In the genomic region with DNA sequence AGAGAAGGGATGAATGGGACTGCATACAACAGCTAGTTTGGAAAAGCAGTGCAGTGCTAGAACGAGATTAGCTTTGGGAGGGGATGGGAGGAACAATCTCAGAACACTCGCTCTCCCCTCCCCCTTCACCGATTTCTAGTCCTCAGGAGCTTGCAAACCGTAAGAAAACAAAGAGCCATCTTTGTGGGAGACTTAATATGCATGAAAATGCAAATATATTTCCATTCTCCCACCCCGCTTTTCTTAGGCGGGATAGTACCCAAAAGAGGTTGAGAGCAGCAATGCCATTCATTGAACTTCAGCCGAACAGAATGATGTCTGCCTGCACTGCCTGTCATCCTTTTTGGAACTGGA, we compare ENCODE assay signal across 8 cellular contexts. TPM values are rescaled to one million over a fixed set of nuclear protein-coding genes. Genes with fewer than 3 reads are reported as not detected.
DNase-seq lines count a peak whose midpoint lies in the region; ATAC-seq and TF ChIP-seq lines count a peak whose summit lies in the region.

No MANE protein-coding gene starts in this region.

- H3K4me3 ChIP-seq in right cardiac atrium (ENCODE audit: low read length) (peak overlapping the region; percentile 89), spleen (peak overlapping the region; percentile 87 to 97 (median 91))

- H3K27ac ChIP-seq in right cardiac atrium (ENCODE audit: low read length), result no peak overlapping the region
- peak overlapping the region in 6 of 8 donors; percentile 27 to 87 (median 80) for H3K27ac ChIP-seq in spleen

- H3K4me1 ChIP-seq in right cardiac atrium (ENCODE audit: control insufficient read depth, insufficient read depth, low read length) (no peaks in the 10 kb centered on the region), spleen (peaks cover 15 to 49% (median 30%) of the 10 kb centered on the region in 6 donors)

- no peaks in the 10 kb centered on the region for H3K9me3 Mint-ChIP-seq in T-cell

- peak overlapping the region; percentile 30 to 36 for H3K27ac Mint-ChIP-seq in T-cell

- CTCF ChIA-PET in T-cell (lab: Charles Lee), result no interaction called here
- CTCF ChIA-PET in HEK293T (lab: Yijun Ruan, JAX), result no interaction called here

- peaks cover 0 to 33% (median 19%) of the 10 kb centered on the region in 6 donors for H3K36me3 ChIP-seq in spleen

- H3K4me1 Mint-ChIP-seq in T-cell, result peaks cover 16 to 23% (median 23%) of the 10 kb centered on the region in 3 donors

- TF ChIP-seq POLR2A in spleen (IDR thresholded peaks at IDR 0.05), result no peak

- no peaks in the 10 kb centered on the region for H3K9me3 ChIP-seq in right cardiac atrium (ENCODE audit: control insufficient read depth, low read length)
- no peaks in the 10 kb centered on the region for H3K9me3 ChIP-seq in spleen

- WGBS in right cardiac atrium, result 12% methylated on average over 7 of the region's 7 CpGs
- WGBS in spleen, 5 donors, result 25 to 34% (median 34%) methylated on average over 7 of the region's 7 CpGs

- no peak for TF ChIP-seq CTCF in spleen (IDR thresholded peaks at IDR 0.05 in 8 of 11, conservative IDR thresholded peaks at IDR 0.05 in 3 of 11)

- H3K27me3 Mint-ChIP-seq in T-cell, result no peaks in the 10 kb centered on the region

- ATAC-seq in T-cell (replicated peaks in 1 of 4) (no peak), right cardiac atrium (no peak), HG02571 (IDR thresholded peaks at IDR 0.05; ENCODE audit: unreplicated experiment) (no peak)

- H3K27me3 ChIP-seq in right cardiac atrium (ENCODE audit: control insufficient read depth, insufficient read depth), result no peaks in the 10 kb centered on the region
- H3K27me3 ChIP-seq in spleen (replicated peaks in 1 of 7), result no peaks in the 10 kb centered on the region

- peak; percentile 47 for DNase-seq in DMS 273 (lab: John Stamatoyannopoulos, UW; ENCODE audit: unreplicated experiment)
- DNase-seq in DMS 273 treated with DMSO at 0.1 percent for 48 hours (lab: John Stamatoyannopoulos, UW), result no peak
- DNase-seq in T-cell, result no peak
- DNase-seq in right cardiac atrium, result no peak
- no peak for DNase-seq in spleen
- DNase-seq in HEK293T (ENCODE audit: extremely low spot score), result no peak
- DNase-seq in stimulated activated CD4-positive, alpha-beta T cell treated with anti-CD3 and anti-CD28 coated beads, Interleukin-2, amount 100 ng/mL, for 24 hours, result no peak

- peak overlapping the region; percentile 73 to 82 (median 76) for H3K4me3 Mint-ChIP-seq in T-cell

- peaks cover 6% of the 10 kb centered on the region for H3K36me3 Mint-ChIP-seq in T-cell

- intact Hi-C loops in right cardiac atrium (cut with DNase I) (loop anchor here in 1 of 4 donors (5.0 kb wide), 1 partner anchor 47 kb away; the partner anchor contains the start of gene ZFTA), spleen (cut with DNase I; ENCODE audit: low total_unique reads) (no loop called here)

- POLR2A ChIA-PET in T-cell (lab: Charles Lee), result no interaction called here
- POLR2A ChIA-PET in HEK293T (lab: Yijun Ruan, JAX), result interaction anchor here (0.6 to 1.9 kb wide), 6 partner anchors 9 to 48 kb away, joined by 3 to 9 read pairs (median 4); partner anchors contain the start of gene ZFTA

TF ChIP-seq in HEK293T, 16 proteins besides CTCF, POLR2A, EP300 and RAD21:
- TF ChIP-seq ELF4 (IDR thresholded peaks at IDR 0.05) (no peak), NFRKB (IDR thresholded peaks at IDR 0.05) (no peak), BHLHE40 (IDR thresholded peaks at IDR 0.05; ENCODE audit: borderline replicate concordance) (no peak), HDGF (IDR thresholded peaks at IDR 0.05; ENCODE audit: borderline replicate concordance) (no peak), ZNF384 (IDR thresholded peaks at IDR 0.05) (no peak), CTBP1 (IDR thresholded peaks at IDR 0.05; ENCODE audit: borderline replicate concordance) (no peak), FOXM1 (IDR thresholded peaks at IDR 0.05; ENCODE audit: borderline replicate concordance) (no peak), SUZ12 (IDR thresholded peaks at IDR 0.05) (no peak), L3MBTL2 (conservative IDR thresholded peaks at IDR 0.05) (no peak), FOXK2 (IDR thresholded peaks at IDR 0.05) (no peak), TARDBP (IDR thresholded peaks at IDR 0.05) (no peak), FOXA1 (IDR thresholded peaks at IDR 0.05) (no peak), LEF1 (IDR thresholded peaks at IDR 0.05; ENCODE audit: borderline replicate concordance) (no peak), ARNT (IDR thresholded peaks at IDR 0.05) (no peak)
- TF ChIP-seq, protein P1, sequence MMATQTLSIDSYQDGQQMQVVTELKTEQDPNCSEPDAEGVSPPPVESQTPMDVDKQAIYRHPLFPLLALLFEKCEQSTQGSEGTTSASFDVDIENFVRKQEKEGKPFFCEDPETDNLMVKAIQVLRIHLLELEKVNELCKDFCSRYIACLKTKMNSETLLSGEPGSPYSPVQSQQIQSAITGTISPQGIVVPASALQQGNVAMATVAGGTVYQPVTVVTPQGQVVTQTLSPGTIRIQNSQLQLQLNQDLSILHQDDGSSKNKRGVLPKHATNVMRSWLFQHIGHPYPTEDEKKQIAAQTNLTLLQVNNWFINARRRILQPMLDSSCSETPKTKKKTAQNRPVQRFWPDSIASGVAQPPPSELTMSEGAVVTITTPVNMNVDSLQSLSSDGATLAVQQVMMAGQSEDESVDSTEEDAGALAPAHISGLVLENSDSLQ (IDR thresholded peaks at IDR 0.05), result no peak

RNA-seq across cellular contexts. Expression of gene SPINDOC, which starts 1.1 kb away (rescaled TPM):
- total RNA-seq in T-cell (10 to 100 TPM in 3 of 5 donors, 1 to 10 TPM in 2; 8.1 to 16.1 (median 15.3) TPM), right cardiac atrium (10 to 100 TPM; 12.8 to 18.8 (median 17.4) TPM), spleen (10 to 100 TPM in 6 of 7 donors, 1 to 10 TPM in 1; 10.0 to 16.8 (median 13.8) TPM)
- polyA plus RNA-seq in right cardiac atrium (13.6 TPM), spleen (10 to 100 TPM in 1 of 3 donors, 1 to 10 TPM in 2; 5.1 to 12.9 (median 6.9) TPM)

RNA-seq across cellular contexts. Expression of gene MARK2, which starts 24.6 kb away (rescaled TPM):
- total RNA-seq in T-cell, result 10 to 100 TPM; 57.4 to 67.2 (median 64.0) TPM
- 10 to 100 TPM; 31.3 to 45.3 (median 41.1) TPM for total RNA-seq in right cardiac atrium
- 20.0 TPM for polyA plus RNA-seq in right cardiac atrium
- total RNA-seq in spleen, result 10 to 100 TPM; 41.2 to 67.3 (median 48.6) TPM
- 10 to 100 TPM in 1 of 3 donors, 1 to 10 TPM in 2; 6.9 to 23.3 (median 7.0) TPM for polyA plus RNA-seq in spleen

RNA-seq across cellular contexts. Expression of gene ZFTA, which starts 45.8 kb away (rescaled TPM):
- total RNA-seq in T-cell, result 1 to 10 TPM; 2.8 to 8.3 (median 4.0) TPM
- total RNA-seq in right cardiac atrium, result 10 to 100 TPM; 13.9 to 17.7 (median 15.4) TPM
- 7.9 TPM for polyA plus RNA-seq in right cardiac atrium
- 10 to 100 TPM in 4 of 7 donors, 1 to 10 TPM in 3; 7.7 to 16.9 (median 10.3) TPM for total RNA-seq in spleen
- polyA plus RNA-seq in spleen, result 1 to 10 TPM; 3.8 to 6.3 (median 4.5) TPM
